Comparison of ENCODE assay signal across 7 cellular contexts in the genomic region with DNA sequence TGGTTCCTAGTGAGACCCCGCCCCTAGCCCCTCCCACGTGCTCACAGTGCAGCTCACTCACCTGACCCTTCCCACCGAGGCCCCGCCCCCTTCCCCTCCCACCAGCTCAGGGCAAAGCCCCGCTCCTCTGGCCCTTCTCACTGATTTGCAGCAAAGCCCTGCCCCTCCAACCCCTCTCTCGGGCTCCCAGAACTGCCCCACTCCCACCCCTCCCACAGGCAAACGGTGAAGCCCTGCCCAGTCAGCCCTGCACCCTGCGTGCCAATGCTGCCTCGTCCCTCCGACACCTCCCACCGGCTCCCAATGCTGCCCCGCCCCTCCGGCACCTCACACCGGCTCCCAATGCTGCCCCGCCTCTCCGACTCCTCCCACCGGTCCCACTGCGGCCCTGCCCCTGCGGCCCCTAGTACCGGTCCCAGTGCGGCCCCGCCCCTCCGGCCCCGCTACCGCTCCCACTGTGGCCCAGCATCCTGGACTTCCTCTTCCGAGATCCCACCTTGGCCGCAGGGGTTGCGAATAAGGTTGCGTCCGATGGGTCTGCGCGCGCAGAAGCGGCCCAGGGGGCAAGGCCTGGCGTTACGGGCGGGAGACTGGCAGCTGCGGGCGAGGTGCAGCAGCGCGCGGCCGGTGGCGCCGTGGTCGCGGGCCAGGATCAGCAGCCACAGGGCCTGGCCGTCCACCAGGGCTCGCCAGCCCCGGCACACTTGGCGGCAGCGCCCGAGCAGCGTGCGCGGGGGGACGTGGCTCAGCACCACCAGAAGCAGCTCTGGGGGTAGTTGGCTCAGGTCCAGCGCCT. TPM values are rescaled to one million over a fixed set of nuclear protein-coding genes. Genes with fewer than 3 reads are reported as not detected.
A peak's percentile ranks its signal among the peaks of the same experiment; 100 is the strongest.
DNase-seq lines count a peak whose midpoint lies in the region; ATAC-seq and TF ChIP-seq lines count a peak whose summit lies in the region.

No MANE protein-coding gene starts in this region.

- H4K20me1 ChIP-seq in Karpas-422 (ENCODE audit: insufficient read depth, low read depth, low read length) (no peaks in the 10 kb centered on the region), SU-DHL-6 (ENCODE audit: low read depth, low read length) (no peaks in the 10 kb centered on the region)

- no peak for TF ChIP-seq EP300 in ovary (IDR thresholded peaks at IDR 0.05)

- ATAC-seq in GM19023 (IDR thresholded peaks at IDR 0.05; ENCODE audit: unreplicated experiment): peak; percentile 82
- ATAC-seq in thoracic aorta (ENCODE audit: insufficient number of reproducible peaks, low FRiP score, low read depth): peak; percentile 19

- no peak overlapping the region for H3K27ac Mint-ChIP-seq in activated naive CD8-positive, alpha-beta T cell treated with anti-CD3 and anti-CD28 coated beads for 36 hours

- DNase-seq in Karpas-422 (peak; percentile 92), cardiac muscle cell (ENCODE audit: low read depth in 1 of 2, low spot score in 1 of 2) (peak; percentile 65 to 99), ovary (peak; percentile 80 to 92 (median 88)), thoracic aorta (ENCODE audit: low spot score) (peak; percentile 63)
- DNase-seq in activated naive CD8-positive, alpha-beta T cell treated with anti-CD3 and anti-CD28 coated beads for 36 hours: peak; percentile 87

- peak overlapping the region; percentile 85; the same call in 1 of the 2 replicates for H2AFZ ChIP-seq in Karpas-422 (ENCODE audit: low read length)
- H2AFZ ChIP-seq in SU-DHL-6 (ENCODE audit: low read depth, low read length, severe bottlenecking): peak overlapping the region; percentile 100

- H3K4me2 ChIP-seq in Karpas-422 (ENCODE audit: low read depth, low read length, poor library complexity, severe bottlenecking): peak overlapping the region; percentile 93
- H3K4me2 ChIP-seq in SU-DHL-6 (ENCODE audit: low read depth, low read length, poor library complexity, severe bottlenecking): peak overlapping the region; percentile 89

- no peaks in the 10 kb centered on the region for H3K36me3 ChIP-seq in Karpas-422 (ENCODE audit: insufficient read depth, low read length)
- H3K36me3 ChIP-seq in SU-DHL-6 (ENCODE audit: low read length): no peaks in the 10 kb centered on the region
- H3K36me3 ChIP-seq in cardiac muscle cell: no peaks in the 10 kb centered on the region
- no peaks in the 10 kb centered on the region for H3K36me3 ChIP-seq in ovary
- H3K36me3 ChIP-seq in thoracic aorta: peaks cover 10% of the 10 kb centered on the region

- no peak for TF ChIP-seq POLR2A in ovary (IDR thresholded peaks at IDR 0.05)

- TF ChIP-seq CTCF in SU-DHL-6 (IDR thresholded peaks at IDR 0.05; ENCODE audit: insufficient read depth, low read length, poor library complexity, severe bottlenecking) (no peak), cardiac muscle cell (IDR thresholded peaks at IDR 0.05; ENCODE audit: low read depth, low read length) (no peak), ovary (IDR thresholded peaks at IDR 0.05) (no peak), thoracic aorta (IDR thresholded peaks at IDR 0.05) (no peak)

- H3K4me1 ChIP-seq in Karpas-422 (ENCODE audit: low read length) (peaks cover 16% of the 10 kb centered on the region), cardiac muscle cell (ENCODE audit: low read depth) (peaks cover 4% of the 10 kb centered on the region), ovary (ENCODE audit: insufficient read depth) (peaks cover 2% of the 10 kb centered on the region), thoracic aorta (ENCODE audit: control insufficient read depth in 1 of 2, low read depth in 2 of 2) (peaks cover 6 to 18% of the 10 kb centered on the region in 2 donors)

- H3K27ac ChIP-seq in Karpas-422 (ENCODE audit: low read length) (no peak overlapping the region), SU-DHL-6 (ENCODE audit: low read depth, low read length) (no peak overlapping the region), cardiac muscle cell (peak overlapping the region; percentile 75), ovary (peak overlapping the region; percentile 16 to 52), thoracic aorta (peak overlapping the region; percentile 2 to 66)

- peaks cover 3% of the 10 kb centered on the region for H3K9me3 Mint-ChIP-seq in activated naive CD8-positive, alpha-beta T cell treated with anti-CD3 and anti-CD28 coated beads for 36 hours

- no peaks in the 10 kb centered on the region for H3K36me3 Mint-ChIP-seq in activated naive CD8-positive, alpha-beta T cell treated with anti-CD3 and anti-CD28 coated beads for 36 hours

- no peaks in the 10 kb centered on the region for H3F3A ChIP-seq in SU-DHL-6 (ENCODE audit: insufficient read depth)

- peaks cover 66% of the 10 kb centered on the region for H3K27me3 Mint-ChIP-seq in activated naive CD8-positive, alpha-beta T cell treated with anti-CD3 and anti-CD28 coated beads for 36 hours

- H3K4me3 Mint-ChIP-seq in activated naive CD8-positive, alpha-beta T cell treated with anti-CD3 and anti-CD28 coated beads for 36 hours: peak overlapping the region; percentile 70

- intact Hi-C loops in ovary (cut with DNase I): loop anchor here in 1 of 4 donors (10.0 kb wide), 1 partner anchor 1863 kb away; no protein-coding TSS in a partner anchor

- H3K4me3 ChIP-seq in Karpas-422 (ENCODE audit: low read length) (peak overlapping the region; percentile 71), SU-DHL-6 (ENCODE audit: insufficient read depth, low read length, poor library complexity, severe bottlenecking) (peak overlapping the region; percentile 54), cardiac muscle cell (peak overlapping the region; percentile 51), ovary (peak overlapping the region; percentile 46), thoracic aorta (peak overlapping the region; percentile 86)

- H3K79me2 ChIP-seq in Karpas-422 (ENCODE audit: low read length) (no peaks in the 10 kb centered on the region), SU-DHL-6 (ENCODE audit: insufficient read depth, low read length) (no peaks in the 10 kb centered on the region)

- peaks cover 4% of the 10 kb centered on the region for H3K4me1 Mint-ChIP-seq in activated naive CD8-positive, alpha-beta T cell treated with anti-CD3 and anti-CD28 coated beads for 36 hours

- WGBS in ovary, 3 donors: 0 to 1% (median 1%) methylated on average over 57 to 58 of the region's 58 CpGs

- H3K9ac ChIP-seq in Karpas-422 (ENCODE audit: low read length) (peak overlapping the region; percentile 64; the same call in 1 of the 2 replicates), SU-DHL-6 (ENCODE audit: low read length) (peak overlapping the region; percentile 60)

- H3K9me3 ChIP-seq in Karpas-422 (ENCODE audit: low read length) (no peaks in the 10 kb centered on the region), SU-DHL-6 (ENCODE audit: insufficient read depth, low read length) (no peaks in the 10 kb centered on the region), cardiac muscle cell (ENCODE audit: low read depth) (no peaks in the 10 kb centered on the region), ovary (no peaks in the 10 kb centered on the region), thoracic aorta (no peaks in the 10 kb centered on the region)

- H3K9me2 ChIP-seq in Karpas-422 (replicated peaks; ENCODE audit: insufficient read depth, low read length) (no peaks in the 10 kb centered on the region), SU-DHL-6 (replicated peaks; ENCODE audit: insufficient read depth, low read length) (no peaks in the 10 kb centered on the region)

- H3K27me3 ChIP-seq in Karpas-422 (ENCODE audit: low read length) (no peaks in the 10 kb centered on the region), SU-DHL-6 (ENCODE audit: low read length) (no peaks in the 10 kb centered on the region), cardiac muscle cell (no peaks in the 10 kb centered on the region), ovary (no peaks in the 10 kb centered on the region), thoracic aorta (replicated peaks; ENCODE audit: insufficient read depth) (no peaks in the 10 kb centered on the region)

RNA-seq across cellular contexts. Expression of a gene that starts 0.8 kb away (rescaled TPM):
- total RNA-seq in Karpas-422 (2014; rRNA removed; shearing (Covaris generic); ENCODE audit: low replicate concordance): not detected in 2 replicates
- 1 to 10 TPM; 1.3 to 1.7 TPM for total RNA-seq in activated naive CD8-positive, alpha-beta T cell treated with anti-CD3 and anti-CD28 coated beads for 36 hours
- total RNA-seq in cardiac muscle cell (17.8 and 21.0 TPM in 2 replicates), ovary (10 to 100 TPM in 5 of 7 donors, 1 to 10 TPM in 2; 5.7 to 21.4 (median 19.1) TPM), thoracic aorta (10 to 100 TPM in 1 of 2 donors, 1 to 10 TPM in 1; 1.5 to 37.6 TPM)
- polyA plus RNA-seq in cardiac muscle cell (9.1 and 13.4 TPM in 2 replicates), ovary (10 to 100 TPM in 1 of 2 donors, 1 to 10 TPM in 1; 6.4 to 14.7 TPM)

RNA-seq across cellular contexts. Expression of a gene that starts 52.6 kb away (rescaled TPM):
- not detected in 2 replicates for total RNA-seq in Karpas-422 (2014; rRNA removed; shearing (Covaris generic); ENCODE audit: low replicate concordance)
- not detected for total RNA-seq in activated naive CD8-positive, alpha-beta T cell treated with anti-CD3 and anti-CD28 coated beads for 36 hours
- total RNA-seq in cardiac muscle cell (not detected in 2 replicates), ovary (not detected), thoracic aorta (not detected)
- polyA plus RNA-seq in cardiac muscle cell (not detected in 2 replicates), ovary (not detected)

RNA-seq across cellular contexts. Expression of a gene that starts 56.0 kb away (rescaled TPM):
- not detected in 2 replicates for total RNA-seq in Karpas-422 (2014; rRNA removed; shearing (Covaris generic); ENCODE audit: low replicate concordance)
- not detected for total RNA-seq in activated naive CD8-positive, alpha-beta T cell treated with anti-CD3 and anti-CD28 coated beads for 36 hours
- total RNA-seq in cardiac muscle cell (30.9 and 65.3 TPM in 2 replicates), ovary (10 to 100 TPM; 32.7 to 52.2 (median 41.9) TPM), thoracic aorta (10 to 100 TPM; 29.6 to 31.7 TPM)
- polyA plus RNA-seq in cardiac muscle cell (39.3 and 65.3 TPM in 2 replicates), ovary (10 to 100 TPM; 26.7 to 35.5 TPM)

Comparison
In these comparisons a context has a peak if more than half of its experiments do, and no peak if none do; other contexts are left out.
1. H3K27ac ChIP-seq: peak in cardiac muscle cell (single experiment), ovary (2 of 2) and thoracic aorta (2 of 2); none in Karpas-422 (single experiment) and SU-DHL-6 (single experiment).
2. RNA of a gene that starts 56.0 kb away (total RNA-seq): 30.9 to 65.3 TPM in cardiac muscle cell, 32.7 to 52.2 TPM in ovary and 29.6 to 31.7 TPM in thoracic aorta; not detected in Karpas-422 and not detected in activated naive CD8-positive, alpha-beta T cell treated with anti-CD3 and anti-CD28 coated beads for 36 hours; every median in the first group is over 10 times any median in the second.
3. Peak in every context shown above with its lines, with median percentiles within 50 percentile points of each other: DNase-seq and H3K4me3 ChIP-seq.